In genomic region chr6:118896339-118897136, GRCh38 we compare ENCODE assay signal across 8 cellular contexts. TPM values are rescaled to one million over a fixed set of nuclear protein-coding genes. Genes with fewer than 3 reads are reported as not detected.
DNase-seq lines count a peak whose midpoint lies in the region; ATAC-seq, FAIRE-seq and TF ChIP-seq lines count a peak whose summit lies in the region.

No MANE protein-coding gene starts in this region.

- peak in 1 of 2 experiments; percentile 34; a peak in 2 of 4 replicates for TF ChIP-seq EP300 in HepG2 (IDR thresholded peaks at IDR 0.05; ENCODE audit: low read depth in 2 of 2, low read length in 2 of 2)
- TF ChIP-seq EP300 in HepG2 (CRISPR knock-in tag; IDR thresholded peaks at IDR 0.05; ENCODE audit: borderline replicate concordance) = no peak

- no peaks in the 10 kb centered on the region for H3K27me3 Mint-ChIP-seq in activated naive CD8-positive, alpha-beta T cell treated with anti-CD3 and anti-CD28 coated beads, Interleukin-2, amount 10 ng/mL, durations not matched to agents 7 days and 5 days

- H3K4me3 Mint-ChIP-seq in activated naive CD8-positive, alpha-beta T cell treated with anti-CD3 and anti-CD28 coated beads, Interleukin-2, amount 10 ng/mL, durations not matched to agents 7 days and 5 days = peak overlapping the region; percentile 81

- H3K9ac ChIP-seq in HepG2 (ENCODE audit: insufficient read depth, low read depth, low read length) = peak overlapping the region; percentile 96

- in situ Hi-C loops in HepG2 (cut with HindIII; ENCODE audit: extremely low pct_ligation_motif_present, low pct_unique_long_range_greater_than_20kb) = no loop called here

- peak overlapping the region; percentile 96 for H3K27ac ChIP-seq in HepG2 (ENCODE audit: extremely low read length, insufficient read depth, low read length)
- H3K27ac ChIP-seq in prostate gland = no peak overlapping the region

- 32% methylated on average over 5 of the region's 5 CpGs for WGBS in HepG2 (ENCODE audit: low lambda C conversion rate)
- 69% methylated on average over 5 of the region's 5 CpGs for WGBS in prostate gland

- H4K20me1 ChIP-seq in HepG2 (ENCODE audit: insufficient read depth, low read length) = no peaks in the 10 kb centered on the region

- peak overlapping the region; percentile 85 for H3K4me2 ChIP-seq in HepG2 (ENCODE audit: low read depth, low read length)

- no peak for DNase-seq in AG04449 (ENCODE audit: low read depth, low spot score)
- peak; percentile 43 for DNase-seq in GM06990 (ENCODE audit: extremely low read depth, insufficient read length)
- DNase-seq in NCI-H345 (lab: John Stamatoyannopoulos, UW) = peak; percentile 27
- no peak for DNase-seq in activated naive CD8-positive, alpha-beta T cell treated with anti-CD3 and anti-CD28 coated beads, Interleukin-2, amount 10 ng/mL, durations not matched to agents 7 days and 5 days
- peak; percentile 78 for DNase-seq in HepG2 (ENCODE audit: low spot score)
- DNase-seq in prostate gland (ENCODE audit: low spot score) = no peak

- BruUV-seq in HepG2 (replicated peaks; lab: Mats Ljungman, UMichigan) = no TSS peak

- H2AFZ ChIP-seq in HepG2 (ENCODE audit: low read length) = no peak overlapping the region

- TF ChIP-seq CTCF in AG04449 (IDR thresholded peaks at IDR 0.05; ENCODE audit: insufficient read depth, low read length, missing control alignments) = peak; percentile 32
- peak; percentile 58 for TF ChIP-seq CTCF in GM06990 (IDR thresholded peaks at IDR 0.05; ENCODE audit: insufficient read depth, low read length, poor library complexity, severe bottlenecking)
- peak; percentile 44 for TF ChIP-seq CTCF in HepG2 (CRISPR knock-in tag; IDR thresholded peaks at IDR 0.05)
- peak in 1 of 4 experiments; percentile 19 for TF ChIP-seq CTCF in prostate gland (IDR thresholded peaks at IDR 0.05)

- no peaks in the 10 kb centered on the region for H3K9me3 ChIP-seq in HepG2 (ENCODE audit: low read length)
- no peaks in the 10 kb centered on the region for H3K9me3 ChIP-seq in prostate gland

- no peaks in the 10 kb centered on the region for H3K9me3 Mint-ChIP-seq in activated naive CD8-positive, alpha-beta T cell treated with anti-CD3 and anti-CD28 coated beads, Interleukin-2, amount 10 ng/mL, durations not matched to agents 7 days and 5 days

- H3K4me1 ChIP-seq in HepG2 (ENCODE audit: insufficient read depth, low read length) (peaks cover 66% of the 10 kb centered on the region), prostate gland (replicated peaks) (no peaks in the 10 kb centered on the region)

- CTCF ChIA-PET in AG04449 (lab: Yijun Ruan, JAX) (interaction anchor here (1.1 to 3.8 kb wide), 5 partner anchors 11 to 36 kb away, joined by 3 to 18 read pairs (median 3); no protein-coding TSS in a partner anchor), HepG2 (lab: Yijun Ruan, JAX; ENCODE audit: low intra/inter-chr PET ratio, low total read pairs) (interaction anchor here (1.2 kb wide), 1 partner anchor 100 kb away, joined by 3 read pairs; no protein-coding TSS in a partner anchor)

- H3K4me3 ChIP-seq in AG04449 (ENCODE audit: low read depth, low read length) (peak overlapping the region; percentile 1), GM06990 (replicated peaks; ENCODE audit: low read depth, low read length) (peak overlapping the region; percentile 88), HepG2 (replicated peaks in 1 of 3; ENCODE audit: insufficient read depth in 1 of 3, low read depth in 2 of 3, low read length in 3 of 3) (peak overlapping the region; percentile 84 to 98 (median 94)), prostate gland (no peak overlapping the region)

- no peak for FAIRE-seq in HepG2 (lab: Jason Lieb, UNC)

- H3K79me2 ChIP-seq in HepG2 (ENCODE audit: insufficient read depth, low read length) = peaks cover 76% of the 10 kb centered on the region

- intact Hi-C loops in HepG2 (cut with micrococcal nuclease; ENCODE audit: unreplicated experiment) (loop anchor here (1.0 to 10.0 kb wide), 2 partner anchors 39 to 368 kb away; partner anchors contain the start of gene MCM9), prostate gland (cut with DNase I) (no loop called here)

- TF ChIP-seq RAD21 in HepG2 (CRISPR knock-in tag; IDR thresholded peaks at IDR 0.05) = no peak

- peaks cover 33% of the 10 kb centered on the region for H3K36me3 Mint-ChIP-seq in activated naive CD8-positive, alpha-beta T cell treated with anti-CD3 and anti-CD28 coated beads, Interleukin-2, amount 10 ng/mL, durations not matched to agents 7 days and 5 days

- H3K27me3 ChIP-seq in GM06990 (replicated peaks; ENCODE audit: control insufficient read depth, insufficient read depth, low read length) (no peaks in the 10 kb centered on the region), HepG2 (ENCODE audit: control insufficient read depth in 1 of 2, insufficient read depth in 2 of 2, low read length in 2 of 2) (no peaks in the 10 kb centered on the region; a peak in 1 of 5 replicates), prostate gland (replicated peaks; ENCODE audit: insufficient read depth) (no peaks in the 10 kb centered on the region)

- peaks cover 49% of the 10 kb centered on the region for H3K4me1 Mint-ChIP-seq in activated naive CD8-positive, alpha-beta T cell treated with anti-CD3 and anti-CD28 coated beads, Interleukin-2, amount 10 ng/mL, durations not matched to agents 7 days and 5 days

- POLR2A ChIA-PET in AG04449 (lab: Yijun Ruan, JAX) (interaction anchor here (0.8 kb wide), 1 partner anchor 14 kb away, joined by 8 read pairs; no protein-coding TSS in a partner anchor), HepG2 (lab: Yijun Ruan, JAX) (interaction anchor here (0.9 to 2.0 kb wide), 6 partner anchors 13 to 1294 kb away, joined by 3 to 8 read pairs (median 3); partner anchors contain the start of genes FAM184A, GOPC and MCM9)
- POLR2A ChIA-PET in activated naive CD8-positive, alpha-beta T cell treated with anti-CD3 and anti-CD28 coated beads, Interleukin-2, amount 10 ng/mL, durations not matched to agents 7 days and 5 days (lab: Charles Lee) = interaction anchor here (0.5 to 5.2 kb wide), 6 partner anchors 38 to 338 kb away, joined by 3 to 25 read pairs (median 4); partner anchors contain the start of genes CEP85L and MCM9

- ATAC-seq in HG02885 (IDR thresholded peaks at IDR 0.05; ENCODE audit: poor library complexity, unreplicated experiment) (peak; percentile 22), HepG2 (no peak), HG03108 (IDR thresholded peaks at IDR 0.05; ENCODE audit: unreplicated experiment) (no peak)
- no peak for ATAC-seq in activated naive CD8-positive, alpha-beta T cell treated with anti-CD3 and anti-CD28 coated beads, Interleukin-2, amount 10 ng/mL, durations not matched to agents 7 days and 5 days (ENCODE audit: low read depth)

- peak in 1 of 2 experiments; percentile 59; a peak in 2 of 4 replicates for TF ChIP-seq POLR2A in HepG2 (IDR thresholded peaks at IDR 0.05; ENCODE audit: insufficient read depth in 1 of 2, low read depth in 2 of 2, low read length in 2 of 2)
- no peak for TF ChIP-seq POLR2A in prostate gland (IDR thresholded peaks at IDR 0.05)

- peak overlapping the region; percentile 85 for H3K27ac Mint-ChIP-seq in activated naive CD8-positive, alpha-beta T cell treated with anti-CD3 and anti-CD28 coated beads, Interleukin-2, amount 10 ng/mL, durations not matched to agents 7 days and 5 days

- peaks cover 1% of the 10 kb centered on the region; the same call in 1 of the 2 replicates for H3K36me3 ChIP-seq in GM06990 (ENCODE audit: control insufficient read depth, insufficient read depth, low read length)
- peaks cover 7 to 22% of the 10 kb centered on the region in 2 experiments; a peak in 4 of 5 replicates for H3K36me3 ChIP-seq in HepG2 (replicated peaks in 1 of 2; ENCODE audit: control insufficient read depth in 1 of 2, insufficient read depth in 2 of 2, low read length in 2 of 2)
- H3K36me3 ChIP-seq in prostate gland = no peaks in the 10 kb centered on the region

RNA-seq across cellular contexts. Expression of gene ASF1A, which starts 2.6 kb away (rescaled TPM):
- 10 to 100 TPM; 64.6 to 66.8 TPM for total RNA-seq in activated naive CD8-positive, alpha-beta T cell treated with anti-CD3 and anti-CD28 coated beads, Interleukin-2, amount 10 ng/mL, durations not matched to agents 7 days and 5 days
- total RNA-seq in HepG2 (2016; rRNA removed; fragmentation: Illumina TruSeq; extraction: Trizol) (49.9 and 85.2 TPM in 2 replicates), prostate gland (10 to 100 TPM; 12.5 to 15.6 TPM)
- 17.0 and 17.9 TPM in 2 replicates for total RNA-seq in HepG2 (2016; cell fraction: cytosol; rRNA removed; fragmentation: Illumina TruSeq; extraction: Trizol; ENCODE audit: low read depth)
- 54.7 and 88.6 TPM in 2 replicates for total RNA-seq in HepG2 (2016; cell fraction: insoluble cytoplasmic fraction; rRNA removed; fragmentation: Illumina TruSeq; extraction: Trizol)
- total RNA-seq in HepG2 (2016; cell fraction: membrane; rRNA removed; fragmentation: Illumina TruSeq; extraction: Trizol) = 30.4 and 36.4 TPM in 2 replicates
- total RNA-seq in HepG2 (2016; cell fraction: nucleus; rRNA removed; fragmentation: Illumina TruSeq; extraction: Trizol) = 29.6 and 32.2 TPM in 2 replicates
- polyA plus RNA-seq in HepG2 (2011; rRNA removed) = 10.3 and 14.5 TPM in 2 replicates
- 7.0 and 7.5 TPM in 2 replicates for polyA plus RNA-seq in HepG2 (2011; cell fraction: cytosol; rRNA removed)
- polyA plus RNA-seq in HepG2 (2011; cell fraction: nucleus; rRNA removed) = 4.1 and 5.1 TPM in 2 replicates
- 19.9 and 21.0 TPM in 2 replicates for polyA plus RNA-seq in HepG2 (2012)
- polyA plus RNA-seq in HepG2 (2016; cell fraction: cytosol; fragmentation: Illumina TruSeq; extraction: Trizol; ENCODE audit: low read depth) = 7.8 and 9.6 TPM in 2 replicates
- 78.3 and 79.2 TPM in 2 replicates for polyA plus RNA-seq in HepG2 (2016; cell fraction: insoluble cytoplasmic fraction; fragmentation: Illumina TruSeq; extraction: Trizol; ENCODE audit: low read depth)
- 15.4 and 16.4 TPM in 2 replicates for polyA plus RNA-seq in HepG2 (2016; cell fraction: membrane; fragmentation: Illumina TruSeq; extraction: Trizol; ENCODE audit: low read depth)
- 33.6 and 34.4 TPM in 2 replicates for polyA plus RNA-seq in HepG2 (2016; cell fraction: nucleus; fragmentation: Illumina TruSeq; extraction: Trizol; ENCODE audit: insufficient read depth, low read depth)
- polyA minus RNA-seq in HepG2 (2011; rRNA and poly(A)+ RNA removed; ENCODE audit: low replicate concordance) = 7.9 and 11.6 TPM in 2 replicates
- polyA minus RNA-seq in HepG2 (2011; cell fraction: cytosol; rRNA and poly(A)+ RNA removed) = 10.0 and 11.0 TPM in 2 replicates
- polyA minus RNA-seq in HepG2 (2011; cell fraction: nucleus; rRNA and poly(A)+ RNA removed) = 17.8 and 22.7 TPM in 2 replicates

RNA-seq across cellular contexts. Expression of gene MCM9, which starts 38.4 kb away (rescaled TPM):
- 10 to 100 TPM; 22.8 to 25.1 TPM for total RNA-seq in activated naive CD8-positive, alpha-beta T cell treated with anti-CD3 and anti-CD28 coated beads, Interleukin-2, amount 10 ng/mL, durations not matched to agents 7 days and 5 days
- 11.6 and 17.2 TPM in 2 replicates for total RNA-seq in HepG2 (2016; rRNA removed; fragmentation: Illumina TruSeq; extraction: Trizol)
- total RNA-seq in HepG2 (2016; cell fraction: cytosol; rRNA removed; fragmentation: Illumina TruSeq; extraction: Trizol; ENCODE audit: low read depth) = 2.7 and 2.9 TPM in 2 replicates
- total RNA-seq in HepG2 (2016; cell fraction: insoluble cytoplasmic fraction; rRNA removed; fragmentation: Illumina TruSeq; extraction: Trizol) = 10.8 and 16.0 TPM in 2 replicates
- total RNA-seq in HepG2 (2016; cell fraction: membrane; rRNA removed; fragmentation: Illumina TruSeq; extraction: Trizol) = 5.0 TPM in 2 replicates
- total RNA-seq in HepG2 (2016; cell fraction: nucleus; rRNA removed; fragmentation: Illumina TruSeq; extraction: Trizol) = 37.0 and 37.6 TPM in 2 replicates
- polyA plus RNA-seq in HepG2 (2011; rRNA removed) = 3.3 and 3.8 TPM in 2 replicates
- 1.4 and 1.7 TPM in 2 replicates for polyA plus RNA-seq in HepG2 (2011; cell fraction: cytosol; rRNA removed)
- polyA plus RNA-seq in HepG2 (2011; cell fraction: nucleus; rRNA removed) = 10.2 and 12.2 TPM in 2 replicates
- polyA plus RNA-seq in HepG2 (2012) = 6.7 and 8.7 TPM in 2 replicates
- polyA plus RNA-seq in HepG2 (2016; cell fraction: cytosol; fragmentation: Illumina TruSeq; extraction: Trizol; ENCODE audit: low read depth) = 0.57 and 0.58 TPM in 2 replicates
- 5.1 and 5.7 TPM in 2 replicates for polyA plus RNA-seq in HepG2 (2016; cell fraction: insoluble cytoplasmic fraction; fragmentation: Illumina TruSeq; extraction: Trizol; ENCODE audit: low read depth)
- polyA plus RNA-seq in HepG2 (2016; cell fraction: membrane; fragmentation: Illumina TruSeq; extraction: Trizol; ENCODE audit: low read depth) = 1.4 TPM in 2 replicates
- 24.3 and 25.6 TPM in 2 replicates for polyA plus RNA-seq in HepG2 (2016; cell fraction: nucleus; fragmentation: Illumina TruSeq; extraction: Trizol; ENCODE audit: insufficient read depth, low read depth)
- polyA minus RNA-seq in HepG2 (2011; rRNA and poly(A)+ RNA removed; ENCODE audit: low replicate concordance) = 7.4 and 13.2 TPM in 2 replicates
- polyA minus RNA-seq in HepG2 (2011; cell fraction: cytosol; rRNA and poly(A)+ RNA removed) = 4.0 and 5.6 TPM in 2 replicates
- 53.5 and 55.6 TPM in 2 replicates for polyA minus RNA-seq in HepG2 (2011; cell fraction: nucleus; rRNA and poly(A)+ RNA removed)
- total RNA-seq in prostate gland = 10 to 100 TPM; 13.6 to 24.8 TPM

Comparison
In these comparisons a context has a peak if more than half of its experiments do, and no peak if none do; other contexts are left out.
1. DNase-seq: peak in GM06990 (single experiment), NCI-H345 (single experiment) and HepG2 (single experiment); none in AG04449 (single experiment), activated naive CD8-positive, alpha-beta T cell treated with anti-CD3 and anti-CD28 coated beads, Interleukin-2, amount 10 ng/mL, durations not matched to agents 7 days and 5 days (single experiment) and prostate gland (single experiment).
2. H3K4me3 ChIP-seq: peak in AG04449 (single experiment), GM06990 (single experiment) and HepG2 (3 of 3); none in prostate gland (0 of 2).